8 cellular contexts compared by ENCODE assay signal in genomic region chr19:17043744-17044143, GRCh38. TPM values are rescaled to one million over a fixed set of nuclear protein-coding genes. Genes with fewer than 3 reads are reported as not detected.
"Had no signal": no experiment of that assay in that cellular context is flagged by ENCODE, and none has a peak within 500 bp of the region (broad histone marks: within the 10 kb centered on the region; RNA-seq: fewer than 3 reads in every experiment).

No MANE protein-coding gene starts in this region.

- DNase-seq: HCEC 1CT, HFFc6, KG1 had no signal

- H3K27ac Mint-ChIP-seq: GM23338, HFFc6 had no signal

- H3K9me3 Mint-ChIP-seq: HFFc6 had no signal

- H2AFZ ChIP-seq: GM23338 had no signal

- H3K4me3 Mint-ChIP-seq: GM23338, HFFc6 had no signal

- ATAC-seq: GM23338, HepG2, K562 had no signal

- H3K4me2 ChIP-seq: GM23338 had no signal

- H3K4me3 ChIP-seq: GM23338, K562 had no signal

- H3K27ac ChIP-seq: HL-60 had no signal

RNA-seq across cellular contexts. Expression of gene CPAMD8, which starts 17.1 kb away (rescaled TPM):
- total RNA-seq: HT1080 had no signal
